Comparison of ENCODE assay signal across 14 cellular contexts in genomic region chr5:31962928-31963327, GRCh38.
DNase-seq lines count a peak whose midpoint lies in the region; ATAC-seq and TF ChIP-seq lines count a peak whose summit lies in the region.
"Had no signal": no experiment of that assay in that cellular context is flagged by ENCODE, and none has a peak within 500 bp of the region (broad histone marks: within the 10 kb centered on the region; RNA-seq: fewer than 3 reads in every experiment).

No MANE protein-coding gene starts in this region.

- H3K4me2 ChIP-seq in Loucy (ENCODE audit: low read depth, low read length, poor library complexity, severe bottlenecking): no peak overlapping the region

- peak overlapping the region; percentile 8 for H3K4me3 Mint-ChIP-seq in chondrocyte (ENCODE audit: unreplicated experiment)
- H3K4me3 Mint-ChIP-seq: activated naive CD8-positive, alpha-beta T cell; endodermal cell; natural killer cell treated with Interleukin-12 subunit alpha and Interleukin-12 subunit beta and Interleukin-15 and Interleukin-18, amount 100 ng/mL, for 72 hours had no signal

- no peaks in the 10 kb centered on the region for H3K36me3 ChIP-seq in Loucy (ENCODE audit: insufficient read depth, low read length)

- peaks cover 5% of the 10 kb centered on the region for H3K36me3 Mint-ChIP-seq in chondrocyte (ENCODE audit: low read depth)
- H3K36me3 Mint-ChIP-seq: activated naive CD8-positive, alpha-beta T cell; natural killer cell treated with Interleukin-12 subunit alpha and Interleukin-12 subunit beta and Interleukin-15 and Interleukin-18, amount 100 ng/mL, for 72 hours had no signal

- no peaks in the 10 kb centered on the region for H4K20me1 ChIP-seq in Loucy (ENCODE audit: insufficient read depth, low read length, poor library complexity, severe bottlenecking)

- H3K9me3 ChIP-seq in Loucy (ENCODE audit: insufficient read depth, low read depth, low read length): no peaks in the 10 kb centered on the region
- H3K9me3 ChIP-seq: Caco-2 had no signal

- H2AFZ ChIP-seq in Loucy (ENCODE audit: low read length): peak overlapping the region; percentile 48; the same call in 1 of the 2 replicates

- H3K9me2 ChIP-seq in Loucy (replicated peaks; ENCODE audit: low read depth, low read length): no peaks in the 10 kb centered on the region

- H3K79me2 ChIP-seq in Loucy (ENCODE audit: insufficient read depth, low read length): no peaks in the 10 kb centered on the region

- H3K4me1 Mint-ChIP-seq in chondrocyte (ENCODE audit: low read depth): peaks cover 33% of the 10 kb centered on the region

- DNase-seq in chondrocyte (ENCODE audit: low spot score) (no peak), kidney tubule cell (ENCODE audit: low spot score) (peak; percentile 46)
- no peak for DNase-seq in effector CD8-positive, alpha-beta T cell (lab: John Stamatoyannopoulos, UW)
- DNase-seq: activated CD4-positive, alpha-beta T cell treated with anti-CD3 and anti-CD28 coated beads, Interleukin-2, amount 50 U/mL, for 4 hours; Caco-2; NCI-H146; NK-92 treated with Interleukin-12 subunit alpha and Interleukin-12 subunit beta, amount 100 ng/mL, for 24 hours had no signal

- H3K9ac ChIP-seq in Loucy (ENCODE audit: low read depth, low read length, poor library complexity, severe bottlenecking): no peak overlapping the region

- no peak overlapping the region for H3K4me3 ChIP-seq in Loucy (ENCODE audit: low read length, poor library complexity, severe bottlenecking)

- peaks cover 8% of the 10 kb centered on the region for H3K4me1 ChIP-seq in Loucy (ENCODE audit: insufficient read depth, low read length, poor library complexity, severe bottlenecking)
- H3K4me1 ChIP-seq: Caco-2 had no signal

- ATAC-seq in GM18861 (IDR thresholded peaks at IDR 0.05; ENCODE audit: unreplicated experiment): no peak
- ATAC-seq in GM21786 (IDR thresholded peaks at IDR 0.05; ENCODE audit: unreplicated experiment): no peak
- ATAC-seq: natural killer cell treated with Interleukin-12 subunit alpha and Interleukin-12 subunit beta and Interleukin-15 and Interleukin-18, amount 100 ng/mL, for 72 hours had no signal

- no peaks in the 10 kb centered on the region for H3K9me3 Mint-ChIP-seq in chondrocyte (ENCODE audit: low read depth)
- H3K9me3 Mint-ChIP-seq: endodermal cell; natural killer cell treated with Interleukin-12 subunit alpha and Interleukin-12 subunit beta and Interleukin-15 and Interleukin-18, amount 100 ng/mL, for 72 hours had no signal

- peak overlapping the region; percentile 87 for H3K27ac Mint-ChIP-seq in chondrocyte (ENCODE audit: unreplicated experiment)
- H3K27ac Mint-ChIP-seq: activated naive CD8-positive, alpha-beta T cell; endodermal cell; natural killer cell treated with Interleukin-12 subunit alpha and Interleukin-12 subunit beta and Interleukin-15 and Interleukin-18, amount 100 ng/mL, for 72 hours had no signal

- H3K27ac ChIP-seq in temporal lobe (ENCODE audit: low read depth, low read length): peak overlapping the region; percentile 0

- no peaks in the 10 kb centered on the region for H3K27me3 Mint-ChIP-seq in chondrocyte (ENCODE audit: low read depth)
- H3K27me3 Mint-ChIP-seq: activated naive CD8-positive, alpha-beta T cell had no signal

- no peaks in the 10 kb centered on the region for H3K27me3 ChIP-seq in Loucy (ENCODE audit: insufficient read depth, low read length, poor library complexity, severe bottlenecking)

- no peak for TF ChIP-seq CTCF in Loucy (conservative IDR thresholded peaks at IDR 0.05; ENCODE audit: low read length)
- no peak for TF ChIP-seq CTCF in chondrocyte (IDR thresholded peaks at IDR 0.05)

- H3F3A ChIP-seq in Loucy (ENCODE audit: low read depth): no peaks in the 10 kb centered on the region
